ENCODE assay signal across 22 cellular contexts in genomic region chr1:236768601-236769000, GRCh38. TPM values are rescaled to one million over a fixed set of nuclear protein-coding genes. Genes with fewer than 3 reads are reported as not detected.
DNase-seq lines count a peak whose midpoint lies in the region; ATAC-seq, FAIRE-seq and TF ChIP-seq lines count a peak whose summit lies in the region.
"Had no signal": no experiment of that assay in that cellular context is flagged by ENCODE, and none has a peak within 500 bp of the region (broad histone marks: within the 10 kb centered on the region; RNA-seq: fewer than 3 reads in every experiment).

No MANE protein-coding gene starts in this region.

- no peaks in the 10 kb centered on the region for H3K36me3 Mint-ChIP-seq in CD14-positive monocyte
- H3K36me3 Mint-ChIP-seq: T-cell had no signal

- ATAC-seq in HepG2 (peak; percentile 62), right lobe of liver (no peak), Panc1 (no peak)
- ATAC-seq: SK-N-SH treated with all-trans-retinoic acid at 6 μM for 48 hours, T-cell had no signal

- no peak overlapping the region for H3K27ac Mint-ChIP-seq in CD14-positive monocyte
- H3K27ac Mint-ChIP-seq: HFFc6, T-cell had no signal

- no peaks in the 10 kb centered on the region for H4K20me1 ChIP-seq in HepG2 (ENCODE audit: insufficient read depth, low read length)

- TF ChIP-seq EP300 in HepG2 (IDR thresholded peaks at IDR 0.05; ENCODE audit: low read depth in 2 of 2, low read length in 2 of 2): no peak
- no peak for TF ChIP-seq EP300 in HepG2 (CRISPR knock-in tag; IDR thresholded peaks at IDR 0.05; ENCODE audit: borderline replicate concordance)

- H3K79me2 ChIP-seq in HepG2 (ENCODE audit: insufficient read depth, low read length): no peaks in the 10 kb centered on the region

- H3K9ac ChIP-seq in HepG2 (ENCODE audit: insufficient read depth, low read depth, low read length): no peak overlapping the region

- H3K9me3 ChIP-seq in HepG2 (ENCODE audit: low read length): no peaks in the 10 kb centered on the region
- H3K9me3 ChIP-seq in right lobe of liver: no peaks in the 10 kb centered on the region
- H3K9me3 ChIP-seq in Panc1 (ENCODE audit: control insufficient read depth, insufficient read depth, low read depth, low read length): no peaks in the 10 kb centered on the region

- H3K4me3 ChIP-seq in HepG2 (replicated peaks in 1 of 3; ENCODE audit: insufficient read depth in 1 of 3, low read depth in 2 of 3, low read length in 3 of 3) (no peak overlapping the region), right lobe of liver (no peak overlapping the region), Panc1 (ENCODE audit: low read depth in 2 of 2, low read length in 2 of 2) (no peak overlapping the region), fibroblast of pulmonary artery (replicated peaks; ENCODE audit: low read depth, low read length) (no peak overlapping the region)

- peaks cover 0 to 2% (median 0%) of the 10 kb centered on the region in 7 donors for H3K9me3 Mint-ChIP-seq in CD14-positive monocyte
- H3K9me3 Mint-ChIP-seq: HFFc6, T-cell had no signal

- POLR2A ChIA-PET in HepG2 (lab: Yijun Ruan, JAX): no interaction called here
- POLR2A ChIA-PET in Panc1 (lab: Charles Lee): no interaction called here

- CTCF ChIA-PET in HepG2 (lab: Yijun Ruan, JAX; ENCODE audit: low intra/inter-chr PET ratio, low total read pairs) (no interaction called here), Panc1 (lab: Charles Lee) (interaction anchor here (0.6 to 0.9 kb wide), 2 partner anchors 9 to 114 kb away, joined by 3 read pairs; no protein-coding TSS in a partner anchor)

- BruUV-seq in HepG2 (replicated peaks; lab: Mats Ljungman, UMichigan) (no TSS peak), Panc1 (replicated peaks; lab: Mats Ljungman, UMichigan) (no TSS peak)

- no peak overlapping the region for H2AFZ ChIP-seq in HepG2 (ENCODE audit: low read length)

- DNase-seq in HepG2 (ENCODE audit: low spot score): no peak
- no peak for DNase-seq in right lobe of liver
- DNase-seq in Panc1 (ENCODE audit: low read depth, low spot score): no peak
- DNase-seq in fibroblast of pulmonary artery (ENCODE audit: low read depth): peak; percentile 2
- no peak for DNase-seq in Kasumi-1 (lab: John Stamatoyannopoulos, UW)
- DNase-seq in CD14-positive monocyte (ENCODE audit: low spot score): no peak
- DNase-seq in T-helper 1 cell: no peak
- DNase-seq: AML-193, GDM1, HFFc6, NCI-H1105, NCI-H2081, NCI-H446 treated with DMSO at 0.1 percent for 48 hours, NCI-H69, SIG-M5, T-cell had no signal

- H3K4me2 ChIP-seq in HepG2 (ENCODE audit: low read depth, low read length): no peak overlapping the region

- H3K4me3 Mint-ChIP-seq in CD14-positive monocyte: no peak overlapping the region
- H3K4me3 Mint-ChIP-seq: HFFc6, T-cell had no signal

- peaks cover 7 to 12% (median 9%) of the 10 kb centered on the region in 3 donors for H3K27me3 Mint-ChIP-seq in CD14-positive monocyte (ENCODE audit: low read depth in 3 of 3)

- H3K4me1 ChIP-seq in HepG2 (ENCODE audit: insufficient read depth, low read length) (peaks cover 11% of the 10 kb centered on the region), right lobe of liver (peaks cover 0 to 20% (median 8%) of the 10 kb centered on the region in 4 donors), Panc1 (ENCODE audit: control insufficient read depth, insufficient read depth, low read length) (no peaks in the 10 kb centered on the region; the same call in 1 of the 2 replicates)

- no peak for TF ChIP-seq CTCF in HepG2 (CRISPR knock-in tag; IDR thresholded peaks at IDR 0.05)
- TF ChIP-seq CTCF in right lobe of liver (IDR thresholded peaks at IDR 0.05): no peak
- peak; percentile 18; the same call in 1 of the 2 replicates for TF ChIP-seq CTCF in Panc1 (IDR thresholded peaks at IDR 0.05)
- no peak for TF ChIP-seq CTCF in fibroblast of pulmonary artery (IDR thresholded peaks at IDR 0.05; ENCODE audit: low read length, missing control alignments)
- TF ChIP-seq CTCF in CD14-positive monocyte (IDR thresholded peaks at IDR 0.05): no peak

- H3K36me3 ChIP-seq in HepG2 (replicated peaks in 1 of 2; ENCODE audit: control insufficient read depth in 1 of 2, insufficient read depth in 2 of 2, low read length in 2 of 2) (no peaks in the 10 kb centered on the region), right lobe of liver (no peaks in the 10 kb centered on the region), Panc1 (ENCODE audit: control insufficient read depth, insufficient read depth, low read length) (no peaks in the 10 kb centered on the region)

- intact Hi-C loops in HepG2 (cut with micrococcal nuclease; ENCODE audit: unreplicated experiment) (no loop called here), right lobe of liver (cut with DNase I) (no loop called here), Panc1 (cut with micrococcal nuclease; ENCODE audit: unreplicated experiment) (loop anchor here (10.0 kb wide), 1 partner anchor 796 kb away; no protein-coding TSS in a partner anchor), CD14-positive monocyte (cut with micrococcal nuclease) (no loop called here)

- peaks cover 0 to 14% of the 10 kb centered on the region in 2 experiments; a peak in 2 of 5 replicates for H3K27me3 ChIP-seq in HepG2 (ENCODE audit: control insufficient read depth in 1 of 2, insufficient read depth in 2 of 2, low read length in 2 of 2)
- H3K27me3 ChIP-seq in right lobe of liver: no peaks in the 10 kb centered on the region
- no peaks in the 10 kb centered on the region for H3K27me3 ChIP-seq in Panc1 (ENCODE audit: control insufficient read depth, insufficient read depth, low read length)

- no peak for TF ChIP-seq RAD21 in HepG2 (CRISPR knock-in tag; IDR thresholded peaks at IDR 0.05)

- TF ChIP-seq POLR2A in HepG2 (IDR thresholded peaks at IDR 0.05; ENCODE audit: insufficient read depth in 1 of 2, low read depth in 2 of 2, low read length in 2 of 2) (no peak), right lobe of liver (IDR thresholded peaks at IDR 0.05) (no peak)

- no peaks in the 10 kb centered on the region for H3K4me1 Mint-ChIP-seq in CD14-positive monocyte
- H3K4me1 Mint-ChIP-seq: T-cell had no signal

- H3K27ac ChIP-seq in HepG2 (ENCODE audit: extremely low read length, insufficient read depth, low read length) (no peak overlapping the region), right lobe of liver (no peak overlapping the region), Panc1 (ENCODE audit: low read length) (no peak overlapping the region)
- H3K27ac ChIP-seq: C4-2B had no signal

- no peak for FAIRE-seq in HepG2 (lab: Jason Lieb, UNC)
- FAIRE-seq: GM12891, GM18507, H1, RCC 7860 had no signal

- in situ Hi-C loops in HepG2 (cut with HindIII; ENCODE audit: extremely low pct_ligation_motif_present, low pct_unique_long_range_greater_than_20kb): loop anchor here (10.0 to 25.0 kb wide), 2 partner anchors 369 to 796 kb away; no protein-coding TSS in a partner anchor
- in situ Hi-C loops in Panc1 (cut with HindIII; ENCODE audit: low pct_unique_long_range_greater_than_20kb, low sequenced_read_pairs): no loop called here

RNA-seq across cellular contexts. Expression of gene MTR, which starts 26.5 kb away (rescaled TPM):
- 36.1 and 51.6 TPM in 2 replicates for total RNA-seq in HepG2 (2016; rRNA removed; fragmentation: Illumina TruSeq; extraction: Trizol)
- total RNA-seq in HepG2 (2016; cell fraction: cytosol; rRNA removed; fragmentation: Illumina TruSeq; extraction: Trizol; ENCODE audit: low read depth): 12.0 and 14.3 TPM in 2 replicates
- 32.8 and 45.8 TPM in 2 replicates for total RNA-seq in HepG2 (2016; cell fraction: insoluble cytoplasmic fraction; rRNA removed; fragmentation: Illumina TruSeq; extraction: Trizol)
- total RNA-seq in HepG2 (2016; cell fraction: membrane; rRNA removed; fragmentation: Illumina TruSeq; extraction: Trizol): 9.2 and 11.7 TPM in 2 replicates
- 34.1 and 35.4 TPM in 2 replicates for total RNA-seq in HepG2 (2016; cell fraction: nucleus; rRNA removed; fragmentation: Illumina TruSeq; extraction: Trizol)
- polyA plus RNA-seq in HepG2 (2011; rRNA removed): 14.4 and 16.3 TPM in 2 replicates
- 6.7 and 8.5 TPM in 2 replicates for polyA plus RNA-seq in HepG2 (2011; cell fraction: cytosol; rRNA removed)
- 20.7 and 23.7 TPM in 2 replicates for polyA plus RNA-seq in HepG2 (2011; cell fraction: nucleus; rRNA removed)
- 13.2 and 25.7 TPM in 2 replicates for polyA plus RNA-seq in HepG2 (2012)
- 0.38 and 0.40 TPM in 2 replicates for polyA plus RNA-seq in HepG2 (2016; cell fraction: cytosol; fragmentation: Illumina TruSeq; extraction: Trizol; ENCODE audit: low read depth)
- polyA plus RNA-seq in HepG2 (2016; cell fraction: insoluble cytoplasmic fraction; fragmentation: Illumina TruSeq; extraction: Trizol; ENCODE audit: low read depth): 13.0 and 15.2 TPM in 2 replicates
- polyA plus RNA-seq in HepG2 (2016; cell fraction: membrane; fragmentation: Illumina TruSeq; extraction: Trizol; ENCODE audit: low read depth): 1.4 and 1.5 TPM in 2 replicates
- 23.5 and 24.6 TPM in 2 replicates for polyA plus RNA-seq in HepG2 (2016; cell fraction: nucleus; fragmentation: Illumina TruSeq; extraction: Trizol; ENCODE audit: insufficient read depth, low read depth)
- 22.9 and 26.2 TPM in 2 replicates for polyA minus RNA-seq in HepG2 (2011; rRNA and poly(A)+ RNA removed; ENCODE audit: low replicate concordance)
- polyA minus RNA-seq in HepG2 (2011; cell fraction: cytosol; rRNA and poly(A)+ RNA removed): 29.8 and 33.5 TPM in 2 replicates
- 54.3 and 66.4 TPM in 2 replicates for polyA minus RNA-seq in HepG2 (2011; cell fraction: nucleus; rRNA and poly(A)+ RNA removed)
- total RNA-seq in right lobe of liver: 10 to 100 TPM in 3 of 6 experiments, 1 to 10 TPM in 3; 9.4 to 15.4 (median 11.8) TPM
- total RNA-seq in Panc1 (2021; ENCODE audit: unreplicated experiment): 33.7 TPM
- polyA plus RNA-seq in Panc1 (2012; ENCODE audit: insufficient read length): 8.0 TPM
- 1 to 10 TPM; 3.4 to 5.4 TPM for polyA plus RNA-seq in CD14-positive monocyte
